Comparison of ENCODE assay signal across 8 cellular contexts in the genomic region with DNA sequence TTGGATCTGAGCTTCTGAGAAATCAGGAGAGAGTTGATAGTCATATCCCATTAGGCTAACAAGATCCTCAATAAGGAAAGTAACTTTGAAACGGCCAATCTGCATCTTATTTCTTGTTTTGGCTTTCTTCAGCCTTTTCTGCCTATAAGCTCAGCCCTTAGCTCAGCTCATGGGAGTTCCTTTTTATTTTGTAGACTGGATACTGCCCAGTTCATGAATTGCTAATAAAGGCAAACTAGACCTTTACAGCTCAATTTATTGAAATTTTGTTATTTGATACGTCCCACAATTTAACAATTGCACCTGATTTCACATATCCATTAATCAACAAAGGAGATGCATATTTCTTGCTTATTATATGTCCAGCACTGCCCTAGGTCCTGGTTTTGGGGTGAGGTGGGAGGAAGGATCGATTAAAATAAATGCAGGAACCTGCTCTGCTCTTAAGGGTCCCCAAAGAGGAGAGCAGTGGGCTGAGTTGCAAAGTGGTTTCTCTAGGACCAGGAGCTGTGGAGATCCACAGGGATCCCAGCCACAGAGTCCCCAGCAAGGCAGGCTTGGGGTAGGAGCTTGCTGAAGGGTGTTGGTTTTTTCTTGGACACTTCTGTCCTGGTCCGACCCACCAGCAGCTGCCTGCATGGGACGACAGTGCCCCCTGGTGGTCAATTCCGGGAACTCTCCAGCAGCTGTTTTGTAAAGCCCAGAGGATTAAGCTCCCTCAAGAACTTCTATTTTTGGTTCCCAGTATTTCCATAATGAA. TPM values are rescaled to one million over a fixed set of nuclear protein-coding genes. Genes with fewer than 3 reads are reported as not detected.
DNase-seq lines count a peak whose midpoint lies in the region; ATAC-seq and TF ChIP-seq lines count a peak whose summit lies in the region.

No MANE protein-coding gene starts in this region.

- dilution Hi-C loops in IMR-90 (cut with HindIII; ENCODE audit: low sequenced_read_pairs, unreplicated experiment) = no loop called here

- H3K9me1 ChIP-seq in IMR-90 (ENCODE audit: insufficient read depth, low read length) = no peaks in the 10 kb centered on the region

- BruUV-seq in IMR-90 (replicated peaks; lab: Mats Ljungman, UMichigan) (no TSS peak), PC-9 (replicated peaks; lab: Mats Ljungman, UMichigan) (no TSS peak)

- no peaks in the 10 kb centered on the region for H3K27me3 Mint-ChIP-seq in activated T-cell treated with anti-CD3 and anti-CD28 coated beads, Interleukin-2, amount 50 U/mL, for 24 hours
- H3K27me3 Mint-ChIP-seq in nephron progenitor cell (ENCODE audit: low read depth, poor library complexity) = peaks cover 10% of the 10 kb centered on the region

- TF ChIP-seq CTCF in IMR-90 (conservative IDR thresholded peaks at IDR 0.05; ENCODE audit: low read depth, low read length) = peak; percentile 96
- TF ChIP-seq CTCF in PC-9 (conservative IDR thresholded peaks at IDR 0.05) = peak; percentile 95
- TF ChIP-seq CTCF in fibroblast of mammary gland (conservative IDR thresholded peaks at IDR 0.05; ENCODE audit: control insufficient read depth, insufficient read depth, low read depth, low read length) = peak; percentile 98
- TF ChIP-seq CTCF in nephron progenitor cell (IDR thresholded peaks at IDR 0.05) = peak; percentile 98

- H2AK9ac ChIP-seq in IMR-90 (replicated peaks; ENCODE audit: low read depth, low read length, poor library complexity) = peak overlapping the region; percentile 43

- H2AFZ ChIP-seq in IMR-90 (replicated peaks; ENCODE audit: low read length, poor library complexity) (peak overlapping the region; percentile 80), PC-9 (no peak overlapping the region)

- H3K4me3 Mint-ChIP-seq in activated T-cell treated with anti-CD3 and anti-CD28 coated beads, Interleukin-2, amount 50 U/mL, for 24 hours = no peak overlapping the region
- H3K4me3 Mint-ChIP-seq in nephron progenitor cell = no peak overlapping the region

- peaks cover 4% of the 10 kb centered on the region; the same call in 1 of the 2 replicates for H3K4me1 ChIP-seq in IMR-90 (ENCODE audit: control insufficient read depth, insufficient read depth, low read length)
- no peaks in the 10 kb centered on the region for H3K4me1 ChIP-seq in PC-9 (replicated peaks; ENCODE audit: insufficient read depth)

- WGBS in IMR-90 (ENCODE audit: extremely low coverage in 2 of 2, insufficient read length in 1 of 2), 2 experiments = no CpG with 5 or more reads among the region's 6 CpGs

- peak overlapping the region; percentile 49; the same call in 1 of the 2 replicates for H3K4me2 ChIP-seq in IMR-90 (ENCODE audit: low read depth, low read length)
- no peak overlapping the region for H3K4me2 ChIP-seq in PC-9

- no peak overlapping the region for H4K91ac ChIP-seq in IMR-90 (ENCODE audit: insufficient read depth, low read depth, low read length)

- H2AK5ac ChIP-seq in IMR-90 (ENCODE audit: low read depth, low read length) = no peak overlapping the region

- no peak overlapping the region for H4K8ac ChIP-seq in IMR-90 (ENCODE audit: low read depth in 2 of 2, low read length in 2 of 2)

- H3K14ac ChIP-seq in IMR-90 (replicated peaks; ENCODE audit: low read depth, low read length) = no peak overlapping the region

- H3K27ac Mint-ChIP-seq in activated T-cell treated with anti-CD3 and anti-CD28 coated beads, Interleukin-2, amount 50 U/mL, for 24 hours = no peak overlapping the region
- no peak overlapping the region for H3K27ac Mint-ChIP-seq in nephron progenitor cell

- H3K9me3 ChIP-seq in IMR-90 (ENCODE audit: control insufficient read depth, insufficient read depth, low read length) (peaks cover 8% of the 10 kb centered on the region; the same call in 1 of the 2 replicates), PC-9 (ENCODE audit: insufficient read depth, low read depth) (no peaks in the 10 kb centered on the region)

- CTCF ChIA-PET in IMR-90 (lab: Yijun Ruan, JAX) (interaction anchor here (0.6 to 3.3 kb wide), 42 partner anchors 9 to 777 kb away, joined by 3 to 45 read pairs (median 4); a partner anchor contains a TSS), PC-9 (lab: Charles Lee) (interaction anchor here (0.5 to 1.8 kb wide), 30 partner anchors 17 to 775 kb away, joined by 3 to 24 read pairs (median 4); a partner anchor contains a TSS)

- no peaks in the 10 kb centered on the region for H3K36me3 Mint-ChIP-seq in activated T-cell treated with anti-CD3 and anti-CD28 coated beads, Interleukin-2, amount 50 U/mL, for 24 hours (ENCODE audit: low read depth)
- H3K36me3 Mint-ChIP-seq in nephron progenitor cell (ENCODE audit: low read depth) = no peaks in the 10 kb centered on the region

- TF ChIP-seq RAD21 in IMR-90 (IDR thresholded peaks at IDR 0.05; ENCODE audit: low read length) = peak; percentile 98

- no peaks in the 10 kb centered on the region for H3K79me1 ChIP-seq in IMR-90 (ENCODE audit: low read depth in 1 of 2, low read length in 2 of 2)

- peaks cover 6% of the 10 kb centered on the region for H3K4me1 Mint-ChIP-seq in activated T-cell treated with anti-CD3 and anti-CD28 coated beads, Interleukin-2, amount 50 U/mL, for 24 hours (ENCODE audit: low read depth)
- H3K4me1 Mint-ChIP-seq in nephron progenitor cell = peaks cover 14% of the 10 kb centered on the region

- no peak overlapping the region for H3K56ac ChIP-seq in IMR-90 (ENCODE audit: extremely low read depth, insufficient read depth, low read length)

- TF ChIP-seq POLR2A in IMR-90 (IDR thresholded peaks at IDR 0.05; ENCODE audit: low read depth, low read length) = no peak

- H3K27me3 ChIP-seq in IMR-90 (ENCODE audit: control insufficient read depth, insufficient read depth, low read length) (no peaks in the 10 kb centered on the region), PC-9 (ENCODE audit: insufficient read depth, low read depth) (no peaks in the 10 kb centered on the region)

- H3K23ac ChIP-seq in IMR-90 (ENCODE audit: low read depth, low read length) = no peak overlapping the region

- in situ Hi-C loops in ACHN (cut with HindIII; ENCODE audit: low pct_ligation_motif_present, low pct_unique_long_range_greater_than_20kb, low sequenced_read_pairs) (no loop called here), IMR-90 (cut with MboI; ENCODE audit: low sequenced_read_pairs) (loop anchor here (5.0 to 10.0 kb wide), 3 partner anchors 161 to 771 kb away; no protein-coding TSS in a partner anchor)

- POLR2A ChIA-PET in IMR-90 (lab: Charles Lee; ENCODE audit: unreplicated experiment) (no interaction called here), PC-9 (lab: Charles Lee; ENCODE audit: unreplicated experiment) (interaction anchor here (0.5 to 1.0 kb wide), 3 partner anchors 127 to 385 kb away, joined by 3 to 7 read pairs (median 5); no protein-coding TSS in a partner anchor)

- no peak overlapping the region for H3K18ac ChIP-seq in IMR-90 (ENCODE audit: low read depth, low read length)

- DNase-seq in ACHN = peak; percentile 80
- peak; percentile 82 for DNase-seq in IMR-90
- peak; percentile 55 to 80 for DNase-seq in PC-9
- peak; percentile 89 for DNase-seq in activated T-cell treated with anti-CD3 and anti-CD28 coated beads, Interleukin-2, amount 50 U/mL, for 24 hours
- peak; percentile 80 for DNase-seq in fibroblast of mammary gland (ENCODE audit: low read depth)
- peak; percentile 93 for DNase-seq in nephron progenitor cell
- peak; percentile 74 for DNase-seq in stimulated activated naive CD4-positive, alpha-beta T cell treated with Interleukin-2 at 50 U/mL for 16 hours (lab: John Stamatoyannopoulos, UW)

- no peaks in the 10 kb centered on the region for H3K9me3 Mint-ChIP-seq in activated T-cell treated with anti-CD3 and anti-CD28 coated beads, Interleukin-2, amount 50 U/mL, for 24 hours
- H3K9me3 Mint-ChIP-seq in nephron progenitor cell = peaks cover 10% of the 10 kb centered on the region

- no peaks in the 10 kb centered on the region for H4K20me1 ChIP-seq in IMR-90 (ENCODE audit: insufficient read depth, low read length)
- H4K20me1 ChIP-seq in PC-9 (ENCODE audit: insufficient read depth) = no peaks in the 10 kb centered on the region

- no peaks in the 10 kb centered on the region for H3F3A ChIP-seq in PC-9 (ENCODE audit: insufficient read depth, low read depth)

- H4K5ac ChIP-seq in IMR-90 (ENCODE audit: low read depth, low read length) = no peak overlapping the region

- no peak overlapping the region for H2BK15ac ChIP-seq in IMR-90 (ENCODE audit: low read depth, low read length)

- H2BK5ac ChIP-seq in IMR-90 (ENCODE audit: low read depth, low read length, poor library complexity, severe bottlenecking) = no peak overlapping the region

- no peak overlapping the region for H3K4ac ChIP-seq in IMR-90 (ENCODE audit: low read depth, low read length)

- H3K9me2 ChIP-seq in PC-9 (ENCODE audit: insufficient read depth) = no peaks in the 10 kb centered on the region

- no peak overlapping the region for H3K4me3 ChIP-seq in IMR-90 (ENCODE audit: insufficient read depth, low read depth, low read length)
- H3K4me3 ChIP-seq in PC-9 = no peak overlapping the region
- no peak overlapping the region for H3K4me3 ChIP-seq in fibroblast of mammary gland (ENCODE audit: control insufficient read depth, low read depth, low read length)

- peak; percentile 60 for ATAC-seq in GM18861 (IDR thresholded peaks at IDR 0.05; ENCODE audit: unreplicated experiment)
- ATAC-seq in IMR-90 (ENCODE audit: low read depth) = peak; percentile 90

- H2BK120ac ChIP-seq in IMR-90 (ENCODE audit: low read depth, low read length) = no peak overlapping the region

- no peak overlapping the region for H2BK20ac ChIP-seq in IMR-90 (ENCODE audit: low read depth, low read length)

- H3K36me3 ChIP-seq in IMR-90 (ENCODE audit: control insufficient read depth, insufficient read depth, low read length) = no peaks in the 10 kb centered on the region
- no peaks in the 10 kb centered on the region for H3K36me3 ChIP-seq in PC-9 (ENCODE audit: low read depth)

- H3K9ac ChIP-seq in IMR-90 (ENCODE audit: low read depth, low read length) = no peak overlapping the region; the same call in 1 of the 2 replicates

- H3K27ac ChIP-seq in IMR-90 (ENCODE audit: insufficient read depth, low read length) (no peak overlapping the region), PC-9 (no peak overlapping the region)

- no peaks in the 10 kb centered on the region for H3K79me2 ChIP-seq in PC-9 (ENCODE audit: low read depth)

- intact Hi-C loops in IMR-90 (cut with micrococcal nuclease) = loop anchor here (1.0 to 5.0 kb wide), 7 partner anchors 87 to 773 kb away; a partner anchor contains a TSS
- intact Hi-C loops in PC-9 (cut with micrococcal nuclease; ENCODE audit: unreplicated experiment) = loop anchor here (1.0 to 10.0 kb wide), 9 partner anchors 88 to 775 kb away; a partner anchor contains a TSS

RNA-seq across cellular contexts. Expression of a gene that starts 22.9 kb away (rescaled TPM):
- total RNA-seq in IMR-90 (2012; rRNA removed) = 15.0 and 16.0 TPM in 2 replicates
- 40.4 and 50.6 TPM in 2 replicates for polyA plus RNA-seq in IMR-90 (2012; rRNA removed)
- 42.0 and 55.1 TPM in 2 replicates for polyA plus RNA-seq in IMR-90 (2012; cell fraction: cytosol; rRNA removed)
- 11.2 and 13.0 TPM in 2 replicates for polyA plus RNA-seq in IMR-90 (2012; cell fraction: nucleus; rRNA removed; ENCODE audit: low replicate concordance)
- 71.8 and 85.9 TPM in 2 replicates for total RNA-seq in PC-9 (2021)

RNA-seq across cellular contexts. Expression of a gene that starts 40.9 kb away (rescaled TPM):
- total RNA-seq in IMR-90 (2012; rRNA removed) (8.6 and 10.6 TPM in 2 replicates), PC-9 (2021) (27.7 and 28.7 TPM in 2 replicates)
- polyA plus RNA-seq in IMR-90 (2012; rRNA removed) = 12.0 and 13.4 TPM in 2 replicates
- 5.5 and 7.8 TPM in 2 replicates for polyA plus RNA-seq in IMR-90 (2012; cell fraction: cytosol; rRNA removed)
- 5.6 and 7.5 TPM in 2 replicates for polyA plus RNA-seq in IMR-90 (2012; cell fraction: nucleus; rRNA removed; ENCODE audit: low replicate concordance)
